ENCODE assay signal across 16 cellular contexts in genomic region chr7:155998328-155998691, GRCh38.
DNase-seq lines count a peak whose midpoint lies in the region; ATAC-seq and TF ChIP-seq lines count a peak whose summit lies in the region.
"Had no signal": no experiment of that assay in that cellular context is flagged by ENCODE, and none has a peak within 500 bp of the region (broad histone marks: within the 10 kb centered on the region; RNA-seq: fewer than 3 reads in every experiment).

No MANE protein-coding gene starts in this region.

- no peak for TF ChIP-seq POLR2A in tibial nerve (IDR thresholded peaks at IDR 0.05)

- H3K4me1 ChIP-seq in tibial nerve, result no peaks in the 10 kb centered on the region
- H3K4me1 ChIP-seq: body of pancreas, Caco-2, prostate gland, thyroid gland had no signal

- H3K4me1 Mint-ChIP-seq in activated T-cell treated with anti-CD3 and anti-CD28 coated beads, Interleukin-2, amount 50 U/mL, for 4 hours (ENCODE audit: low read depth), result peaks cover 28% of the 10 kb centered on the region
- no peaks in the 10 kb centered on the region for H3K4me1 Mint-ChIP-seq in chondrocyte (ENCODE audit: low read depth)

- no peaks in the 10 kb centered on the region for H3K36me3 ChIP-seq in tibial nerve
- H3K36me3 ChIP-seq: prostate gland, thyroid gland had no signal

- H3K9me3 Mint-ChIP-seq in activated T-cell treated with anti-CD3 and anti-CD28 coated beads, Interleukin-2, amount 50 U/mL, for 4 hours, result no peaks in the 10 kb centered on the region
- H3K9me3 Mint-ChIP-seq in chondrocyte (ENCODE audit: low read depth), result no peaks in the 10 kb centered on the region

- no peak for DNase-seq in activated T-cell treated with anti-CD3 and anti-CD28 coated beads, Interleukin-2, amount 50 U/mL, for 4 hours
- DNase-seq in activated T-cell treated with anti-CD3 and anti-CD28 coated beads, Interleukin-2, amount 50 U/mL, for 1 hour, result no peak
- DNase-seq in activated CD4-positive, alpha-beta T cell treated with anti-CD3 and anti-CD28 coated beads, Interleukin-2, amount 50 U/mL, for 48 hours, result peak; percentile 30 to 39
- DNase-seq in chondrocyte (ENCODE audit: low spot score) (peak; percentile 70), epidermal melanocyte (ENCODE audit: insufficient read length, low spot score) (no peak), COR-L47 (lab: John Stamatoyannopoulos, UW) (no peak), tibial nerve (ENCODE audit: low spot score in 2 of 2) (no peak)
- DNase-seq in stimulated activated CD8-positive, alpha-beta memory T cell treated with anti-CD3 and anti-CD28 coated beads, Interleukin-4, amount 100 ng/mL, for 24 hours (ENCODE audit: low read depth), result peak; percentile 41
- DNase-seq: body of pancreas, NCI-H1694 treated with DMSO at 0.1 percent for 48 hours, NCI-H510A treated with DMSO at 0.1 percent for 48 hours, thyroid gland had no signal

- H3K4me3 ChIP-seq in tibial nerve, result no peak overlapping the region
- H3K4me3 ChIP-seq: body of pancreas, prostate gland, SK-N-MC, thyroid gland had no signal

- no peaks in the 10 kb centered on the region for H3K27me3 ChIP-seq in tibial nerve
- H3K27me3 ChIP-seq: body of pancreas, thyroid gland had no signal

- H3K9me3 ChIP-seq in tibial nerve, result no peaks in the 10 kb centered on the region
- H3K9me3 ChIP-seq: body of pancreas, Caco-2, prostate gland, thyroid gland had no signal

- no peak for TF ChIP-seq EP300 in tibial nerve (IDR thresholded peaks at IDR 0.05)

- TF ChIP-seq CTCF in chondrocyte (IDR thresholded peaks at IDR 0.05) (no peak), tibial nerve (IDR thresholded peaks at IDR 0.05) (no peak)

- no peak overlapping the region for H3K4me3 Mint-ChIP-seq in activated T-cell treated with anti-CD3 and anti-CD28 coated beads, Interleukin-2, amount 50 U/mL, for 4 hours
- H3K4me3 Mint-ChIP-seq in chondrocyte (ENCODE audit: unreplicated experiment), result no peak overlapping the region

- H3K27me3 Mint-ChIP-seq in activated T-cell treated with anti-CD3 and anti-CD28 coated beads, Interleukin-2, amount 50 U/mL, for 4 hours (ENCODE audit: low read depth), result peaks cover 31% of the 10 kb centered on the region
- H3K27me3 Mint-ChIP-seq in chondrocyte (ENCODE audit: low read depth), result peaks cover 17% of the 10 kb centered on the region

- H3K36me3 Mint-ChIP-seq in activated T-cell treated with anti-CD3 and anti-CD28 coated beads, Interleukin-2, amount 50 U/mL, for 4 hours (ENCODE audit: insufficient read depth), result no peaks in the 10 kb centered on the region
- H3K36me3 Mint-ChIP-seq in chondrocyte (ENCODE audit: low read depth), result no peaks in the 10 kb centered on the region

- no peak overlapping the region for H3K27ac Mint-ChIP-seq in chondrocyte (ENCODE audit: unreplicated experiment)

- H3K27ac ChIP-seq in tibial nerve, result no peak overlapping the region
- H3K27ac ChIP-seq: body of pancreas, prostate gland, SK-N-MC, thyroid gland had no signal

- peak; percentile 47 to 49 for ATAC-seq in activated T-cell treated with anti-CD3 and anti-CD28 coated beads, Interleukin-2, amount 50 U/mL, for 4 hours
- ATAC-seq: body of pancreas, left lobe of liver had no signal

- WGBS in tibial nerve, 2 donors, result 74 to 89% methylated on average over 16 to 17 of the region's 23 CpGs

Comparison
In these comparisons a context has a peak if more than half of its experiments do, and no peak if none do; other contexts are left out.
1. DNase-seq: peak in activated CD4-positive, alpha-beta T cell treated with anti-CD3 and anti-CD28 coated beads, Interleukin-2, amount 50 U/mL, for 48 hours (2 of 2), chondrocyte (single experiment) and stimulated activated CD8-positive, alpha-beta memory T cell treated with anti-CD3 and anti-CD28 coated beads, Interleukin-4, amount 100 ng/mL, for 24 hours (single experiment); none in activated T-cell treated with anti-CD3 and anti-CD28 coated beads, Interleukin-2, amount 50 U/mL, for 4 hours (single experiment), activated T-cell treated with anti-CD3 and anti-CD28 coated beads, Interleukin-2, amount 50 U/mL, for 1 hour (single experiment), epidermal melanocyte (single experiment), COR-L47 (single experiment) and tibial nerve (0 of 2).